1 cellular context compared by ENCODE assay signal in the genomic region with DNA sequence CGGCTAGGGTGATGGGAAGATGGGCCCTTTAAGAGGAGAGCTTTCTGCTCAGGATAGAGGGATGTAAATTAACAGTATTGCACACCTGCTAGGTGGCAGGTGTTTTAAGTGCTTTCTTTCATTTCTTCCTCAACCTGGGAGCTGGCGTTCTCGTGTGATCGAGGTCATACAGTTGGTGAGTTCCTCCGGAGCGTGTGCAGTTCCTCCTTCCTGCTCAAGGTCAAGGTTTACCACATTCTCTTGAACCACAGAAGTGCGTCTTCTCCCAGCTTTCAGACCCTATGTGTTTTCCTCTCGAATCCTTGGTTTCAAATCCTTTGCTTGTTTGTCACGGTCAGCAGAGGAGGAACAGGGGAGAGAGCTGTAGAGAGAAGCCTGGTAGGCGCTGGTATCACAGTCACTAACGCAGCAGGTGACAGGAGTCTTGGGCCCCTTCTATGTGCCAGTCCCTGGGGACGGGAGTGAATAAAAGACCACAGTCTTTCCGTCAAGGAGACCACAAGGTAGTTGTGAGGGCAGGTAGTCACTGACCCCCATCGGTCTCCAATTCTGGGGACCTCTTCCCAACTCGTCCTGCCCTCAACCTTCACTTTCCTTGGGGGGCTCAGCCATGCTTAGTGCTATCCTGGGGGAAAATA.
TF ChIP-seq lines count a peak whose summit lies in the region.

No MANE protein-coding gene starts in this region.

TF ChIP-seq in SK-N-SH, 30 proteins besides CTCF, POLR2A, EP300 and RAD21 (continued from another document):
- TF ChIP-seq, protein P1, sequence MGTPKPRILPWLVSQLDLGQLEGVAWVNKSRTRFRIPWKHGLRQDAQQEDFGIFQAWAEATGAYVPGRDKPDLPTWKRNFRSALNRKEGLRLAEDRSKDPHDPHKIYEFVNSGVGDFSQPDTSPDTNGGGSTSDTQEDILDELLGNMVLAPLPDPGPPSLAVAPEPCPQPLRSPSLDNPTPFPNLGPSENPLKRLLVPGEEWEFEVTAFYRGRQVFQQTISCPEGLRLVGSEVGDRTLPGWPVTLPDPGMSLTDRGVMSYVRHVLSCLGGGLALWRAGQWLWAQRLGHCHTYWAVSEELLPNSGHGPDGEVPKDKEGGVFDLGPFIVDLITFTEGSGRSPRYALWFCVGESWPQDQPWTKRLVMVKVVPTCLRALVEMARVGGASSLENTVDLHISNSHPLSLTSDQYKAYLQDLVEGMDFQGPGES (IDR thresholded peaks at IDR 0.05; ENCODE audit: low read depth, low read length): no peak
- TF ChIP-seq FOSL2 (IDR thresholded peaks at IDR 0.05; ENCODE audit: borderline replicate concordance, low read depth): no peak
- no peak for TF ChIP-seq TEAD4 (IDR thresholded peaks at IDR 0.05; ENCODE audit: borderline replicate concordance, insufficient read depth)
- TF ChIP-seq JUND (IDR thresholded peaks at IDR 0.05): no peak
- TF ChIP-seq, protein P2, sequence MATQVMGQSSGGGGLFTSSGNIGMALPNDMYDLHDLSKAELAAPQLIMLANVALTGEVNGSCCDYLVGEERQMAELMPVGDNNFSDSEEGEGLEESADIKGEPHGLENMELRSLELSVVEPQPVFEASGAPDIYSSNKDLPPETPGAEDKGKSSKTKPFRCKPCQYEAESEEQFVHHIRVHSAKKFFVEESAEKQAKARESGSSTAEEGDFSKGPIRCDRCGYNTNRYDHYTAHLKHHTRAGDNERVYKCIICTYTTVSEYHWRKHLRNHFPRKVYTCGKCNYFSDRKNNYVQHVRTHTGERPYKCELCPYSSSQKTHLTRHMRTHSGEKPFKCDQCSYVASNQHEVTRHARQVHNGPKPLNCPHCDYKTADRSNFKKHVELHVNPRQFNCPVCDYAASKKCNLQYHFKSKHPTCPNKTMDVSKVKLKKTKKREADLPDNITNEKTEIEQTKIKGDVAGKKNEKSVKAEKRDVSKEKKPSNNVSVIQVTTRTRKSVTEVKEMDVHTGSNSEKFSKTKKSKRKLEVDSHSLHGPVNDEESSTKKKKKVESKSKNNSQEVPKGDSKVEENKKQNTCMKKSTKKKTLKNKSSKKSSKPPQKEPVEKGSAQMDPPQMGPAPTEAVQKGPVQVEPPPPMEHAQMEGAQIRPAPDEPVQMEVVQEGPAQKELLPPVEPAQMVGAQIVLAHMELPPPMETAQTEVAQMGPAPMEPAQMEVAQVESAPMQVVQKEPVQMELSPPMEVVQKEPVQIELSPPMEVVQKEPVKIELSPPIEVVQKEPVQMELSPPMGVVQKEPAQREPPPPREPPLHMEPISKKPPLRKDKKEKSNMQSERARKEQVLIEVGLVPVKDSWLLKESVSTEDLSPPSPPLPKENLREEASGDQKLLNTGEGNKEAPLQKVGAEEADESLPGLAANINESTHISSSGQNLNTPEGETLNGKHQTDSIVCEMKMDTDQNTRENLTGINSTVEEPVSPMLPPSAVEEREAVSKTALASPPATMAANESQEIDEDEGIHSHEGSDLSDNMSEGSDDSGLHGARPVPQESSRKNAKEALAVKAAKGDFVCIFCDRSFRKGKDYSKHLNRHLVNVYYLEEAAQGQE (IDR thresholded peaks at IDR 0.05; ENCODE audit: low read depth, low read length): no peak
- TF ChIP-seq, protein P3, sequence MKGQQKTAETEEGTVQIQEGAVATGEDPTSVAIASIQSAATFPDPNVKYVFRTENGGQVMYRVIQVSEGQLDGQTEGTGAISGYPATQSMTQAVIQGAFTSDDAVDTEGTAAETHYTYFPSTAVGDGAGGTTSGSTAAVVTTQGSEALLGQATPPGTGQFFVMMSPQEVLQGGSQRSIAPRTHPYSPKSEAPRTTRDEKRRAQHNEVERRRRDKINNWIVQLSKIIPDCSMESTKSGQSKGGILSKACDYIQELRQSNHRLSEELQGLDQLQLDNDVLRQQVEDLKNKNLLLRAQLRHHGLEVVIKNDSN (IDR thresholded peaks at IDR 0.05; ENCODE audit: borderline replicate concordance, low read depth): no peak
- no peak for TF ChIP-seq FOXM1 (IDR thresholded peaks at IDR 0.05; ENCODE audit: low read depth)
- TF ChIP-seq GATA2 (CRISPR knock-in tag; IDR thresholded peaks at IDR 0.05): no peak
- TF ChIP-seq RXRA (IDR thresholded peaks at IDR 0.05; ENCODE audit: borderline replicate concordance, low read depth): no peak
- no peak for TF ChIP-seq TAF1 (IDR thresholded peaks at IDR 0.05; ENCODE audit: borderline replicate concordance, low read depth, low read length)
- TF ChIP-seq RCOR1 (IDR thresholded peaks at IDR 0.05; ENCODE audit: low read length): no peak
- no peak for TF ChIP-seq FOXJ3 (CRISPR knock-in tag; IDR thresholded peaks at IDR 0.05)
- no peak for TF ChIP-seq NFIC (IDR thresholded peaks at IDR 0.05; ENCODE audit: borderline replicate concordance)
- no peak for TF ChIP-seq TCF12 (IDR thresholded peaks at IDR 0.05)
